In genomic region chr7:17043012-17043877, GRCh38 we compare ENCODE assay signal across 15 cellular contexts.
DNase-seq lines count a peak whose midpoint lies in the region; ATAC-seq and TF ChIP-seq lines count a peak whose summit lies in the region.
"Had no signal": no experiment of that assay in that cellular context is flagged by ENCODE, and none has a peak within 500 bp of the region (broad histone marks: within the 10 kb centered on the region; RNA-seq: fewer than 3 reads in every experiment).

No MANE protein-coding gene starts in this region.

- no peak for DNase-seq in activated CD4-positive, alpha-beta T cell treated with anti-CD3 and anti-CD28 coated beads for 36 hours
- DNase-seq in activated CD4-positive, alpha-beta T cell treated with anti-CD3 and anti-CD28 coated beads for 48 hours: no peak
- DNase-seq in RPMI7951 (ENCODE audit: low read depth): peak; percentile 36
- peak; percentile 46 for DNase-seq in epithelial cell of prostate (ENCODE audit: low read depth, low spot score)
- DNase-seq in osteocyte (ENCODE audit: extremely low spot score, unreplicated experiment): no peak
- no peak for DNase-seq in OCI-M2 (lab: John Stamatoyannopoulos, UW; ENCODE audit: unreplicated experiment)
- DNase-seq: effector memory CD4-positive, alpha-beta T cell; NCI-H2107; stimulated activated CD4-positive, alpha-beta T cell treated with anti-CD3 and anti-CD28 coated beads, Interleukin-15, amount 100 ng/mL, for 24 hours had no signal

- peak overlapping the region; percentile 44 for H3K27ac ChIP-seq in epithelial cell of prostate
- H3K27ac ChIP-seq: neural progenitor cell had no signal

- peaks cover 15% of the 10 kb centered on the region for H3K4me1 Mint-ChIP-seq in activated CD4-positive, alpha-beta T cell treated with anti-CD3 and anti-CD28 coated beads for 36 hours
- peaks cover 59% of the 10 kb centered on the region for H3K4me1 Mint-ChIP-seq in osteocyte (ENCODE audit: unreplicated experiment)

- no peak overlapping the region for H3K27ac Mint-ChIP-seq in activated CD4-positive, alpha-beta T cell treated with anti-CD3 and anti-CD28 coated beads for 36 hours
- H3K27ac Mint-ChIP-seq in osteocyte (ENCODE audit: unreplicated experiment): peak overlapping the region; percentile 91
- H3K27ac Mint-ChIP-seq: activated naive CD4-positive, alpha-beta T cell treated with anti-CD3 and anti-CD28 coated beads, Interleukin-2, amount 50 U/mL, for 24 hours; neural progenitor cell; stimulated activated memory B cell treated with anti-CD40 and anti-IgM and Interleukin-4, amounts not matched to agents 10 μg/mL and 1 μg/mL and 100 μg/mL, for 72 hours; WTC11 had no signal

- POLR2A ChIA-PET in activated CD4-positive, alpha-beta T cell treated with anti-CD3 and anti-CD28 coated beads for 36 hours (lab: Charles Lee): no interaction called here

- CTCF ChIA-PET in activated CD4-positive, alpha-beta T cell treated with anti-CD3 and anti-CD28 coated beads for 36 hours (lab: Charles Lee): interaction anchor here (1.0 kb wide), 1 partner anchor 9 kb away, joined by 4 read pairs; no protein-coding TSS in a partner anchor

- no peak overlapping the region for H3K4me3 Mint-ChIP-seq in activated CD4-positive, alpha-beta T cell treated with anti-CD3 and anti-CD28 coated beads for 36 hours
- H3K4me3 Mint-ChIP-seq in osteocyte (ENCODE audit: unreplicated experiment): peak overlapping the region; percentile 49
- H3K4me3 Mint-ChIP-seq: activated naive CD4-positive, alpha-beta T cell treated with anti-CD3 and anti-CD28 coated beads, Interleukin-2, amount 50 U/mL, for 24 hours; neural progenitor cell; stimulated activated memory B cell treated with anti-CD40 and anti-IgM and Interleukin-4, amounts not matched to agents 10 μg/mL and 1 μg/mL and 100 μg/mL, for 72 hours; WTC11 had no signal

- intact Hi-C loops in activated CD4-positive, alpha-beta T cell treated with anti-CD3 and anti-CD28 coated beads for 36 hours (cut with DNase I, micrococcal nuclease): no loop called here

- H3K36me3 Mint-ChIP-seq in activated CD4-positive, alpha-beta T cell treated with anti-CD3 and anti-CD28 coated beads for 36 hours (ENCODE audit: low read depth): no peaks in the 10 kb centered on the region
- peaks cover 4% of the 10 kb centered on the region for H3K36me3 Mint-ChIP-seq in osteocyte (ENCODE audit: unreplicated experiment)
- H3K36me3 Mint-ChIP-seq: activated naive CD4-positive, alpha-beta T cell treated with anti-CD3 and anti-CD28 coated beads, Interleukin-2, amount 50 U/mL, for 24 hours; neural progenitor cell; stimulated activated memory B cell treated with anti-CD40 and anti-IgM and Interleukin-4, amounts not matched to agents 10 μg/mL and 1 μg/mL and 100 μg/mL, for 72 hours; WTC11 had no signal

- peaks cover 6% of the 10 kb centered on the region for H3K27me3 Mint-ChIP-seq in activated CD4-positive, alpha-beta T cell treated with anti-CD3 and anti-CD28 coated beads for 36 hours
- no peaks in the 10 kb centered on the region for H3K27me3 Mint-ChIP-seq in osteocyte (ENCODE audit: unreplicated experiment)
- H3K27me3 Mint-ChIP-seq: stimulated activated memory B cell treated with anti-CD40 and anti-IgM and Interleukin-4, amounts not matched to agents 10 μg/mL and 1 μg/mL and 100 μg/mL, for 72 hours had no signal

- peak; percentile 53 for ATAC-seq in activated CD4-positive, alpha-beta T cell treated with anti-CD3 and anti-CD28 coated beads for 36 hours
- ATAC-seq in GM18873 (IDR thresholded peaks at IDR 0.05; ENCODE audit: low FRiP score, unreplicated experiment): no peak
- no peak for ATAC-seq in HG02981 (IDR thresholded peaks at IDR 0.05; ENCODE audit: unreplicated experiment)
- ATAC-seq: stimulated activated memory B cell treated with anti-CD40 and anti-IgM and Interleukin-4, amounts not matched to agents 10 μg/mL and 1 μg/mL and 100 μg/mL, for 72 hours; WTC11 had no signal

- TF ChIP-seq CTCF in osteocyte (IDR thresholded peaks at IDR 0.05): no peak

- no peaks in the 10 kb centered on the region for H3K9me3 Mint-ChIP-seq in activated CD4-positive, alpha-beta T cell treated with anti-CD3 and anti-CD28 coated beads for 36 hours (ENCODE audit: low read depth)
- H3K9me3 Mint-ChIP-seq in osteocyte (ENCODE audit: unreplicated experiment): no peaks in the 10 kb centered on the region
- H3K9me3 Mint-ChIP-seq: activated naive CD4-positive, alpha-beta T cell treated with anti-CD3 and anti-CD28 coated beads, Interleukin-2, amount 50 U/mL, for 24 hours; neural progenitor cell; stimulated activated memory B cell treated with anti-CD40 and anti-IgM and Interleukin-4, amounts not matched to agents 10 μg/mL and 1 μg/mL and 100 μg/mL, for 72 hours; WTC11 had no signal

Comparison
In these comparisons a context has a peak if more than half of its experiments do, and no peak if none do; other contexts are left out.
1. DNase-seq: peak in RPMI7951 (single experiment) and epithelial cell of prostate (single experiment); none in activated CD4-positive, alpha-beta T cell treated with anti-CD3 and anti-CD28 coated beads for 36 hours (single experiment), activated CD4-positive, alpha-beta T cell treated with anti-CD3 and anti-CD28 coated beads for 48 hours (single experiment), osteocyte (single experiment) and OCI-M2 (single experiment).